ENCODE assay signal across 16 cellular contexts in genomic region chr2:73855526-73855925, GRCh38. TPM values are rescaled to one million over a fixed set of nuclear protein-coding genes. Genes with fewer than 3 reads are reported as not detected.
DNase-seq lines count a peak whose midpoint lies in the region; ATAC-seq and TF ChIP-seq lines count a peak whose summit lies in the region.
"Had no signal": no experiment of that assay in that cellular context is flagged by ENCODE, and none has a peak within 500 bp of the region (broad histone marks: within the 10 kb centered on the region; RNA-seq: fewer than 3 reads in every experiment).

No MANE protein-coding gene starts in this region.

- no peaks in the 10 kb centered on the region for H3K9me3 Mint-ChIP-seq in activated naive CD8-positive, alpha-beta T cell (ENCODE audit: low read depth)
- no peaks in the 10 kb centered on the region for H3K9me3 Mint-ChIP-seq in activated naive CD8-positive, alpha-beta T cell treated with anti-CD3 and anti-CD28 coated beads for 36 hours
- H3K9me3 Mint-ChIP-seq in activated T-helper 2 cell treated with anti-CD3 and anti-CD28 coated beads, Interferon-gamma antibody, Interleukin-2, Interleukin-4, amounts not matched to agents 10 μg/mL and 5 μg/mL and 100 μg/mL, durations not matched to agents 14 hours and 24 hours and 36 hours: no peaks in the 10 kb centered on the region
- H3K9me3 Mint-ChIP-seq: CD4-positive, CD25-positive, alpha-beta regulatory T cell; GM23338; H9 had no signal

- intact Hi-C loops in activated T-helper 2 cell treated with anti-CD3 and anti-CD28 coated beads, Interferon-gamma antibody, Interleukin-2, Interleukin-4, amounts not matched to agents 10 μg/mL and 5 μg/mL and 100 μg/mL, durations not matched to agents 14 hours and 24 hours and 36 hours (cut with micrococcal nuclease): no loop called here
- intact Hi-C loops in left ventricle myocardium superior (cut with micrococcal nuclease): no loop called here

- H3K27ac Mint-ChIP-seq in activated naive CD8-positive, alpha-beta T cell: peak overlapping the region; percentile 19
- no peak overlapping the region for H3K27ac Mint-ChIP-seq in activated naive CD8-positive, alpha-beta T cell treated with anti-CD3 and anti-CD28 coated beads for 36 hours
- H3K27ac Mint-ChIP-seq in activated T-helper 2 cell treated with anti-CD3 and anti-CD28 coated beads, Interferon-gamma antibody, Interleukin-2, Interleukin-4, amounts not matched to agents 10 μg/mL and 5 μg/mL and 100 μg/mL, durations not matched to agents 14 hours and 24 hours and 36 hours: peak overlapping the region; percentile 25
- H3K27ac Mint-ChIP-seq: CD4-positive, CD25-positive, alpha-beta regulatory T cell; GM23338; H9 had no signal

- peaks cover 30% of the 10 kb centered on the region for H3K36me3 Mint-ChIP-seq in activated naive CD8-positive, alpha-beta T cell
- peaks cover 52% of the 10 kb centered on the region for H3K36me3 Mint-ChIP-seq in activated naive CD8-positive, alpha-beta T cell treated with anti-CD3 and anti-CD28 coated beads for 36 hours
- peaks cover 60% of the 10 kb centered on the region for H3K36me3 Mint-ChIP-seq in activated T-helper 2 cell treated with anti-CD3 and anti-CD28 coated beads, Interferon-gamma antibody, Interleukin-2, Interleukin-4, amounts not matched to agents 10 μg/mL and 5 μg/mL and 100 μg/mL, durations not matched to agents 14 hours and 24 hours and 36 hours (ENCODE audit: low read depth)

- no peak overlapping the region for H3K4me3 Mint-ChIP-seq in activated naive CD8-positive, alpha-beta T cell
- H3K4me3 Mint-ChIP-seq in activated naive CD8-positive, alpha-beta T cell treated with anti-CD3 and anti-CD28 coated beads for 36 hours: no peak overlapping the region
- H3K4me3 Mint-ChIP-seq in activated T-helper 2 cell treated with anti-CD3 and anti-CD28 coated beads, Interferon-gamma antibody, Interleukin-2, Interleukin-4, amounts not matched to agents 10 μg/mL and 5 μg/mL and 100 μg/mL, durations not matched to agents 14 hours and 24 hours and 36 hours (ENCODE audit: low read depth): no peak overlapping the region
- H3K4me3 Mint-ChIP-seq: CD4-positive, CD25-positive, alpha-beta regulatory T cell; GM23338; H9; IgD-negative memory B cell had no signal

- H3K4me1 Mint-ChIP-seq in activated naive CD8-positive, alpha-beta T cell (ENCODE audit: low read depth): peaks cover 29% of the 10 kb centered on the region
- H3K4me1 Mint-ChIP-seq in activated naive CD8-positive, alpha-beta T cell treated with anti-CD3 and anti-CD28 coated beads for 36 hours: peaks cover 34% of the 10 kb centered on the region
- H3K4me1 Mint-ChIP-seq in activated T-helper 2 cell treated with anti-CD3 and anti-CD28 coated beads, Interferon-gamma antibody, Interleukin-2, Interleukin-4, amounts not matched to agents 10 μg/mL and 5 μg/mL and 100 μg/mL, durations not matched to agents 14 hours and 24 hours and 36 hours (ENCODE audit: low read depth): peaks cover 48% of the 10 kb centered on the region
- H3K4me1 Mint-ChIP-seq: CD4-positive, CD25-positive, alpha-beta regulatory T cell; GM23338; H9 had no signal

- H3K4me3 ChIP-seq in fibroblast of mammary gland (ENCODE audit: control insufficient read depth, low read depth, low read length): no peak overlapping the region
- H3K4me3 ChIP-seq: BLaER1 treated with 17β-estradiol and CSF1 and Interleukin-3, amounts not matched to agents 10 nM and 100 nM; GM23338 had no signal

- TF ChIP-seq CTCF in fibroblast of mammary gland (conservative IDR thresholded peaks at IDR 0.05; ENCODE audit: control insufficient read depth, insufficient read depth, low read depth, low read length): no peak

- no peaks in the 10 kb centered on the region for H3K27me3 Mint-ChIP-seq in activated naive CD8-positive, alpha-beta T cell
- H3K27me3 Mint-ChIP-seq in activated naive CD8-positive, alpha-beta T cell treated with anti-CD3 and anti-CD28 coated beads for 36 hours: no peaks in the 10 kb centered on the region
- H3K27me3 Mint-ChIP-seq in activated T-helper 2 cell treated with anti-CD3 and anti-CD28 coated beads, Interferon-gamma antibody, Interleukin-2, Interleukin-4, amounts not matched to agents 10 μg/mL and 5 μg/mL and 100 μg/mL, durations not matched to agents 14 hours and 24 hours and 36 hours (ENCODE audit: low read depth): no peaks in the 10 kb centered on the region
- H3K27me3 Mint-ChIP-seq: CD4-positive, CD25-positive, alpha-beta regulatory T cell; IgD-negative memory B cell had no signal

- no peak for DNase-seq in activated naive CD8-positive, alpha-beta T cell treated with anti-CD3 and anti-CD28 coated beads for 36 hours
- no peak for DNase-seq in activated T-helper 2 cell treated with anti-CD3 and anti-CD28 coated beads, Interferon-gamma antibody, Interleukin-2, Interleukin-4, amounts not matched to agents 10 μg/mL and 5 μg/mL and 100 μg/mL, durations not matched to agents 14 hours and 24 hours and 36 hours (ENCODE audit: low spot score)
- DNase-seq in fibroblast of mammary gland (ENCODE audit: low read depth) (peak; percentile 7), left ventricle myocardium superior (no peak), midbrain (lab: John Stamatoyannopoulos, UW) (no peak), HCEC 1CT (no peak)
- DNase-seq: Calu3; CD4-positive, CD25-positive, alpha-beta regulatory T cell; DMS 273 treated with DMSO at 0.1 percent for 48 hours; H9 had no signal

- no peak for ATAC-seq in left ventricle myocardium superior
- ATAC-seq: GM23338 had no signal

RNA-seq across cellular contexts. Expression of gene STAMBP, which starts 26.8 kb away (rescaled TPM):
- total RNA-seq in activated naive CD8-positive, alpha-beta T cell treated with anti-CD3 and anti-CD28 coated beads for 36 hours: 10 to 100 TPM; 72.6 to 76.4 TPM
- 54.3 and 63.4 TPM in 2 replicates for total RNA-seq in activated T-helper 2 cell treated with anti-CD3 and anti-CD28 coated beads, Interferon-gamma antibody, Interleukin-2, Interleukin-4, amounts not matched to agents 10 μg/mL and 5 μg/mL and 100 μg/mL, durations not matched to agents 14 hours and 24 hours and 36 hours
- total RNA-seq in left ventricle myocardium superior: 27.2 TPM

RNA-seq across cellular contexts. Expression of gene ACTG2, which starts 37.3 kb away (rescaled TPM):
- under 1 TPM; 0.12 to 0.27 TPM for total RNA-seq in activated naive CD8-positive, alpha-beta T cell treated with anti-CD3 and anti-CD28 coated beads for 36 hours
- 0.14 and 0.21 TPM in 2 replicates for total RNA-seq in activated T-helper 2 cell treated with anti-CD3 and anti-CD28 coated beads, Interferon-gamma antibody, Interleukin-2, Interleukin-4, amounts not matched to agents 10 μg/mL and 5 μg/mL and 100 μg/mL, durations not matched to agents 14 hours and 24 hours and 36 hours
- total RNA-seq in left ventricle myocardium superior: 0.32 TPM
- total RNA-seq: A172, Calu3, HT-29 had no signal
